24 cellular contexts compared by ENCODE assay signal in the genomic region with DNA sequence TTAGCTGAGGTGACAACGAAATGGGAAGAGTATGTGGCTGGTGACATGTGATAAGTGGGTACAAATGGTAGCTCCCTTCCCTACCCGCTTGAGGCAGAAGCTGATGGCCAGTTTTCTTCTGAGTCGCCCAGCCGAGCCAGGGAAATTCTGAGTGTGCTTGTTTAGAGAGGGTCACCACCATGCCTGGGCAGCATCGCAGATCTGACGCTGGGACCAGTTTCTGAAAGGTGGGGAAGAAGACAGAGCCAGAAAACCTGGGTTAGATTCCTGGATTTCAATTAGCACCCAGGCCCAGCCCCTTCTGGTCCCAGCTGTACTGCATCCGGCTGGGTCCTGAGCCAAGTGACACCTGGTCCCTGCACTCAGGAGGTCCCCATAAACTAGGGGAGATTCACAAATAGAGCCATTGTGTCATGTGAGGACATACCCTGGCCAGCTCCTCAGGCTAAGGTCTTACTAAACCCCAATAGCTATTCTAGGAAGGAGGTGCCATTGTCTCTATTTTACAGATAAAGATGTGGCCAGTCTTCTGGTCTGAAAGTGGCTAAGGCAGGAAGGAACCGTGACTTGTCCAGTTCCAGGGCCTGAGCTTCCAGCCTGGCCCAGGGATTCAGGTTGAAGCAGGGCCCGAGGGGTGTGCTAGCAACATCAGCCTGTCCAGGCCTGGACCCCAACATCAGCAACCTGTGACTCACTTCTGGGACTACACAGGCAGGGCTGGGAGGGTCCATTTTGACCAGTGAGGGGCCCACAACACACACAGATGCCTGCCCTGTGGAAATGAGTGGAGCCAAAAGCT. TPM values are rescaled to one million over a fixed set of nuclear protein-coding genes. Genes with fewer than 3 reads are reported as not detected.
DNase-seq lines count a peak whose midpoint lies in the region; ATAC-seq and TF ChIP-seq lines count a peak whose summit lies in the region.
"Had no signal": no experiment of that assay in that cellular context is flagged by ENCODE, and none has a peak within 500 bp of the region (broad histone marks: within the 10 kb centered on the region; RNA-seq: fewer than 3 reads in every experiment).

No MANE protein-coding gene starts in this region.

- H2AK5ac ChIP-seq in neuronal stem cell (ENCODE audit: low read depth, low read length): peak overlapping the region; percentile 78

- H3K36me3 ChIP-seq in GM23338 (ENCODE audit: insufficient read depth): no peaks in the 10 kb centered on the region
- H3K36me3 ChIP-seq in neuronal stem cell (replicated peaks in 1 of 2; ENCODE audit: control insufficient read depth in 2 of 2, insufficient read depth in 2 of 2, low read length in 2 of 2): no peaks in the 10 kb centered on the region
- no peaks in the 10 kb centered on the region for H3K36me3 ChIP-seq in esophagus squamous epithelium
- H3K36me3 ChIP-seq: BLaER1 had no signal

- TF ChIP-seq CTCF in GM23338 (conservative IDR thresholded peaks at IDR 0.05; ENCODE audit: low read depth in 2 of 2): no peak
- TF ChIP-seq CTCF in coronary artery (IDR thresholded peaks at IDR 0.05): no peak
- no peak for TF ChIP-seq CTCF in esophagus squamous epithelium (IDR thresholded peaks at IDR 0.05)

- H3K4me1 ChIP-seq in GM23338 (ENCODE audit: insufficient read depth) (peaks cover 23% of the 10 kb centered on the region), neuronal stem cell (ENCODE audit: control insufficient read depth in 2 of 2, insufficient read depth in 1 of 2, low read depth in 1 of 2, low read length in 2 of 2) (peaks cover 0 to 4% of the 10 kb centered on the region in 2 donors), esophagus squamous epithelium (peaks cover 6 to 52% (median 16%) of the 10 kb centered on the region in 3 donors)
- H3K4me1 ChIP-seq: BLaER1 had no signal

- H3K27me3 ChIP-seq in GM23338 (ENCODE audit: insufficient read depth): peaks cover 29% of the 10 kb centered on the region
- peaks cover 5 to 84% (median 35%) of the 10 kb centered on the region in 3 experiments for H3K27me3 ChIP-seq in neuronal stem cell (ENCODE audit: control insufficient read depth in 3 of 3, insufficient read depth in 3 of 3, low read depth in 1 of 3, low read length in 3 of 3)
- H3K27me3 ChIP-seq in esophagus squamous epithelium: peaks cover 0 to 32% (median 0%) of the 10 kb centered on the region in 4 donors

- H3K4me3 ChIP-seq in GM23338 (no peak overlapping the region), coronary artery (no peak overlapping the region), neuronal stem cell (ENCODE audit: low read length in 2 of 2) (no peak overlapping the region), esophagus squamous epithelium (no peak overlapping the region)
- H3K4me3 ChIP-seq: A549, BLaER1 had no signal

- H4K8ac ChIP-seq in neuronal stem cell (ENCODE audit: low read depth, low read length): no peak overlapping the region

- no peaks in the 10 kb centered on the region for H4K20me1 ChIP-seq in GM23338 (replicated peaks; ENCODE audit: insufficient read depth)
- H4K20me1 ChIP-seq: BLaER1 had no signal

- H2BK5ac ChIP-seq in neuronal stem cell (ENCODE audit: low read length): peak overlapping the region; percentile 16

- H3K4me3 Mint-ChIP-seq in GM23338: no peak overlapping the region
- H3K4me3 Mint-ChIP-seq: CD4-positive, alpha-beta memory T cell; HFFc6 had no signal

- no peak overlapping the region for H3K9ac ChIP-seq in neuronal stem cell (ENCODE audit: low read depth, low read length, poor library complexity)
- H3K9ac ChIP-seq: BLaER1 had no signal

- peak overlapping the region; percentile 42 for H2BK15ac ChIP-seq in neuronal stem cell (ENCODE audit: low read length)

- no peaks in the 10 kb centered on the region for H3K9me2 ChIP-seq in GM23338 (ENCODE audit: insufficient read depth)

- DNase-seq in AG20443 (ENCODE audit: low spot score) (peak; percentile 3), GM23338 (ENCODE audit: low spot score) (no peak), coronary artery (ENCODE audit: low spot score) (peak; percentile 68), neuronal stem cell (ENCODE audit: low spot score) (no peak), esophagus squamous epithelium (lab: John Stamatoyannopoulos, UW) (no peak), NCI-H2029 (lab: John Stamatoyannopoulos, UW) (no peak)
- DNase-seq: CD4-positive, alpha-beta memory T cell; GF-D8; HFFc6; IMR-90; NCI-H1048; NCI-H1436; NCI-H1930; NCI-H2171; NCI-H446; OCI-M1 had no signal

- H3F3A ChIP-seq in GM23338 (replicated peaks; ENCODE audit: low read depth): no peaks in the 10 kb centered on the region

- H2AFZ ChIP-seq in GM23338 (peak overlapping the region; percentile 59; the same call in 1 of the 2 replicates), neuronal stem cell (ENCODE audit: low read length) (no peak overlapping the region)

- no peaks in the 10 kb centered on the region for H3K9me3 Mint-ChIP-seq in GM23338
- H3K9me3 Mint-ChIP-seq: CD4-positive, alpha-beta memory T cell; HFFc6 had no signal

- no peak overlapping the region for H3K27ac Mint-ChIP-seq in GM23338
- H3K27ac Mint-ChIP-seq: CD4-positive, alpha-beta memory T cell; HFFc6 had no signal

- no peaks in the 10 kb centered on the region for H3K79me1 ChIP-seq in neuronal stem cell (ENCODE audit: low read depth, low read length)

- H3K9me3 ChIP-seq in neuronal stem cell (replicated peaks in 1 of 2; ENCODE audit: control insufficient read depth in 2 of 2, insufficient read depth in 1 of 2, low read depth in 1 of 2, low read length in 2 of 2): no peaks in the 10 kb centered on the region
- no peaks in the 10 kb centered on the region for H3K9me3 ChIP-seq in esophagus squamous epithelium
- H3K9me3 ChIP-seq: A549, BLaER1 had no signal

- no peak overlapping the region for H3K4me2 ChIP-seq in GM23338
- H3K4me2 ChIP-seq in neuronal stem cell (ENCODE audit: insufficient read depth, low read length, poor library complexity, severe bottlenecking): no peak overlapping the region
- H3K4me2 ChIP-seq: A549, BLaER1 had no signal

- peak overlapping the region; percentile 65 for H3K18ac ChIP-seq in neuronal stem cell (ENCODE audit: low read length)

- no peak overlapping the region for H2BK12ac ChIP-seq in neuronal stem cell (ENCODE audit: low read length)

- H3K79me2 ChIP-seq in GM23338 (replicated peaks; ENCODE audit: insufficient read depth): no peaks in the 10 kb centered on the region

- no peak overlapping the region for H3K23ac ChIP-seq in neuronal stem cell (ENCODE audit: low read depth, low read length, poor library complexity)

- peaks cover 17% of the 10 kb centered on the region for H3K27me3 Mint-ChIP-seq in GM23338 (ENCODE audit: insufficient read depth, low read depth, poor library complexity)

- H3K36me3 Mint-ChIP-seq in GM23338 (ENCODE audit: low read depth): no peaks in the 10 kb centered on the region
- H3K36me3 Mint-ChIP-seq: CD4-positive, alpha-beta memory T cell had no signal

- peaks cover 28% of the 10 kb centered on the region for H3K4me1 Mint-ChIP-seq in GM23338

- no peak overlapping the region for H3K27ac ChIP-seq in GM23338 (ENCODE audit: low read depth)
- no peak overlapping the region for H3K27ac ChIP-seq in coronary artery
- H3K27ac ChIP-seq in neuronal stem cell (replicated peaks; ENCODE audit: low read length): no peak overlapping the region
- H3K27ac ChIP-seq in esophagus squamous epithelium: peak overlapping the region in 1 of 4 donors; percentile 8
- H3K27ac ChIP-seq: A549, BLaER1, HL-60 had no signal

- no peak overlapping the region for H2BK120ac ChIP-seq in neuronal stem cell (ENCODE audit: low read depth, low read length)

- TF ChIP-seq POLR2A in esophagus squamous epithelium (IDR thresholded peaks at IDR 0.05): no peak

- no peak overlapping the region for H3K4ac ChIP-seq in neuronal stem cell (ENCODE audit: low read length)

- no peak overlapping the region for H4K91ac ChIP-seq in neuronal stem cell (ENCODE audit: low read depth, low read length, poor library complexity)

- ATAC-seq in GM23338: no peak
- ATAC-seq in GM18858 (IDR thresholded peaks at IDR 0.05; ENCODE audit: unreplicated experiment): no peak
- ATAC-seq: A549 had no signal

- intact Hi-C loops in esophagus squamous epithelium (cut with DNase I): no loop called here

- no CpG with 5 or more reads among the region's 9 CpGs for WGBS in neuronal stem cell (ENCODE audit: extremely low coverage in 2 of 2, insufficient read length in 2 of 2, insufficient replicate concordance in 1 of 2), 2 donors
- 82 to 90% methylated on average over 4 to 6 of the region's 9 CpGs for WGBS in esophagus squamous epithelium, 2 donors

- peak overlapping the region; percentile 21 for H3K14ac ChIP-seq in neuronal stem cell (ENCODE audit: low read length)

TF ChIP-seq in GM23338, 12 proteins besides CTCF, POLR2A, EP300 and RAD21 (continues in another document):
- TF ChIP-seq EZH2phosphoT487 (IDR thresholded peaks at IDR 0.05; ENCODE audit: unreplicated experiment): no peak

RNA-seq across cellular contexts. Expression of gene TMEM61, which starts 1.7 kb away (rescaled TPM):
- 1.7 and 2.0 TPM in 2 replicates for total RNA-seq in GM23338 (2014; rRNA removed; shearing (Covaris generic))
- polyA plus RNA-seq in GM23338 (2016; fragmentation: Nextera tagmentation; extraction: Ambion mirVana): 1.8 and 3.6 TPM in 2 replicates
- not detected for polyA plus RNA-seq in neuronal stem cell (2013, experiment 1 of 2)
- polyA plus RNA-seq in neuronal stem cell (2013, experiment 2 of 2): 0.04 TPM
- total RNA-seq in esophagus squamous epithelium: 1 to 10 TPM in 2 of 4 donors, under 1 TPM in 1, not detected in 1; 0.95 to 2.3 (median 1.0) TPM
- total RNA-seq: CD4-positive, alpha-beta memory T cell; Daoy; HFFc6; HT1080; IMR-90; M059J; RPMI7951 had no signal
- polyA plus RNA-seq: CD4-positive, alpha-beta memory T cell; IMR-90 had no signal

RNA-seq across cellular contexts. Expression of gene BSND, which starts 20.0 kb away (rescaled TPM):
- total RNA-seq in GM23338 (2014; rRNA removed; shearing (Covaris generic)): 0.47 and 1.4 TPM in 2 replicates
- polyA plus RNA-seq in GM23338 (2016; fragmentation: Nextera tagmentation; extraction: Ambion mirVana): 0.50 and 0.55 TPM in 2 replicates
- not detected for polyA plus RNA-seq in neuronal stem cell (2013, experiment 1 of 2)
- polyA plus RNA-seq in neuronal stem cell (2013, experiment 2 of 2): 0.01 TPM
- total RNA-seq in esophagus squamous epithelium: not detected
- total RNA-seq: CD4-positive, alpha-beta memory T cell; Daoy; HFFc6; HT1080; IMR-90; M059J; RPMI7951 had no signal
- polyA plus RNA-seq: A549; CD4-positive, alpha-beta memory T cell; IMR-90 had no signal

Comparison
In these comparisons a context has a peak if more than half of its experiments do, and no peak if none do; other contexts are left out.
1. DNase-seq: peak in AG20443 (single experiment) and coronary artery (single experiment); none in GM23338 (single experiment), neuronal stem cell (single experiment), esophagus squamous epithelium (single experiment) and NCI-H2029 (single experiment).